In genomic region chr17:41533613-41534012, GRCh38 we compare ENCODE assay signal across 2 cellular contexts.
TF ChIP-seq lines count a peak whose summit lies in the region.

No MANE protein-coding gene starts in this region.

TF ChIP-seq in A549, 52 proteins besides CTCF, POLR2A, EP300 and RAD21:
- TF ChIP-seq MAFK (IDR thresholded peaks at IDR 0.05; ENCODE audit: partially characterized antibody) (peak; percentile 83), EHMT2 (IDR thresholded peaks at IDR 0.05; ENCODE audit: low read depth) (no peak), HOXB13 (CRISPR knock-in tag; IDR thresholded peaks at IDR 0.05; ENCODE audit: low read depth) (no peak)

TF ChIP-seq in K562, 482 proteins besides CTCF, POLR2A, EP300 and RAD21:
- no peak for TF ChIP-seq FOXJ2 (tag; IDR thresholded peaks at IDR 0.05)
- TF ChIP-seq ZNF316 (IDR thresholded peaks at IDR 0.05) = peak; percentile 85
- no peak for TF ChIP-seq SAP30 (IDR thresholded peaks at IDR 0.05; ENCODE audit: borderline replicate concordance, insufficient read depth, low read depth, low read length, poor library complexity, severe bottlenecking)
- TF ChIP-seq MAFG (tag; conservative IDR thresholded peaks at IDR 0.05) = peak; percentile 32; the same call in 1 of the 2 replicates
- TF ChIP-seq C11orf30 (IDR thresholded peaks at IDR 0.05; ENCODE audit: low read depth) = peak; percentile 67
